10 cellular contexts compared by ENCODE assay signal in the genomic region with DNA sequence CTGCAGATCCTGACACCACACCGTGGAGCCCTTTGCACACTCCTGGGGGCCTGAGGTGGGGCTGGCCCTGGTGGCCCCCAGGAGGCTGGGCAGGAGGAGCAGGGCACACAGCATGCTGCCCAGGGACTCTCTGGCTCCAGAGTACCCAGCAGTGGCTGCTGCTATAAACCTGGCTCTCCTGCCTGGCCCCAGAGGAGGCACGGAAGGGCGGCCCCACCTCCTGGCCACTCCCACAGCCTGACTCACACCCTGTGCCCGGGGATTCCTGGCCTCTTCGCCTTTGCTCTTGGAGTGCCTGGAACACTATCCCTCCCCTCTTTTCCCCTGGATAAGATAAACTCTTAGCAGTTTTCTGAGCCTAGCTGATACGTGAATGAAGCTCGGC. TPM values are rescaled to one million over a fixed set of nuclear protein-coding genes. Genes with fewer than 3 reads are reported as not detected.
DNase-seq lines count a peak whose midpoint lies in the region; ATAC-seq and TF ChIP-seq lines count a peak whose summit lies in the region.
"Had no signal": no experiment of that assay in that cellular context is flagged by ENCODE, and none has a peak within 500 bp of the region (broad histone marks: within the 10 kb centered on the region; RNA-seq: fewer than 3 reads in every experiment).

A gene with protein sequence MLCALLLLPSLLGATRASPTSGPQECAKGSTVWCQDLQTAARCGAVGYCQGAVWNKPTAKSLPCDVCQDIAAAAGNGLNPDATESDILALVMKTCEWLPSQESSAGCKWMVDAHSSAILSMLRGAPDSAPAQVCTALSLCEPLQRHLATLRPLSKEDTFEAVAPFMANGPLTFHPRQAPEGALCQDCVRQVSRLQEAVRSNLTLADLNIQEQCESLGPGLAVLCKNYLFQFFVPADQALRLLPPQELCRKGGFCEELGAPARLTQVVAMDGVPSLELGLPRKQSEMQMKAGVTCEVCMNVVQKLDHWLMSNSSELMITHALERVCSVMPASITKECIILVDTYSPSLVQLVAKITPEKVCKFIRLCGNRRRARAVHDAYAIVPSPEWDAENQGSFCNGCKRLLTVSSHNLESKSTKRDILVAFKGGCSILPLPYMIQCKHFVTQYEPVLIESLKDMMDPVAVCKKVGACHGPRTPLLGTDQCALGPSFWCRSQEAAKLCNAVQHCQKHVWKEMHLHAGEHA (minus strand): TSS at position 165 of the 385 bp plus-strand sequence. CDS start 51 bp downstream, at position 114.

- no peak for TF ChIP-seq POLR2A in HCT116 (IDR thresholded peaks at IDR 0.05; ENCODE audit: borderline replicate concordance, extremely low read depth, insufficient read depth, insufficient read length)

- H3K9me3 ChIP-seq in HCT116 (ENCODE audit: control insufficient read depth in 1 of 2, insufficient read depth in 1 of 2, low read depth in 1 of 2, low read length in 2 of 2) (no peaks in the 10 kb centered on the region), adipocyte (ENCODE audit: control insufficient read depth, low read length) (peaks cover 11% of the 10 kb centered on the region)
- H3K9me3 ChIP-seq: tibial artery had no signal

- POLR2A ChIA-PET in HCT116 (lab: Charles Lee): no interaction called here

- H3K9me2 ChIP-seq in HCT116 (ENCODE audit: insufficient read depth): no peaks in the 10 kb centered on the region

- no TSS peak for BruUV-seq in HCT116 (replicated peaks; lab: Mats Ljungman, UMichigan)

- H3K4me3 ChIP-seq in HCT116 (replicated peaks in 1 of 2; ENCODE audit: low read depth in 1 of 2, low read length in 2 of 2): no peak within 1 kb of the TSS
- H3K4me3 ChIP-seq in adipocyte (ENCODE audit: low read length): no peak within 1 kb of the TSS
- H3K4me3 ChIP-seq: tibial artery had no signal

- no peak for TF ChIP-seq CTCF in HCT116 (IDR thresholded peaks at IDR 0.05 in 2 of 3, conservative IDR thresholded peaks at IDR 0.05 in 1 of 3; ENCODE audit: borderline replicate concordance in 1 of 3, insufficient read depth in 1 of 3, low read depth in 2 of 3, low read length in 2 of 3)

- peak; percentile 60 for DNase-seq in A172 (ENCODE audit: low spot score)
- DNase-seq in HCT116 (ENCODE audit: low read depth, low spot score): peak; percentile 16
- DNase-seq in adipocyte (ENCODE audit: low read depth): peak; percentile 31
- no peak for DNase-seq in left lobe of liver (ENCODE audit: low spot score)
- DNase-seq in activated T-cell treated with anti-CD3 and anti-CD28 coated beads, Interleukin-2, amount 50 U/mL, for 48 hours: no peak
- no peak for DNase-seq in NCI-H2081 (lab: John Stamatoyannopoulos, UW)
- DNase-seq in activated gamma-delta T cell (lab: John Stamatoyannopoulos, UW): no peak
- DNase-seq: NCI-H1694 treated with DMSO at 0.1 percent for 48 hours, tibial artery had no signal

- H3K27me3 ChIP-seq in HCT116 (ENCODE audit: insufficient read depth, low read length) (no peaks in the 10 kb centered on the region), adipocyte (replicated peaks; ENCODE audit: control insufficient read depth, insufficient read depth, low read length) (peaks cover 9% of the 10 kb centered on the region)
- H3K27me3 ChIP-seq: tibial artery had no signal

- H2AFZ ChIP-seq in HCT116 (ENCODE audit: low read depth, low read length, poor library complexity, severe bottlenecking): no peak within 1 kb of the TSS

- ATAC-seq in HCT116 (peak; percentile 95), left lobe of liver (peak; percentile 58), HG03442 (IDR thresholded peaks at IDR 0.05; ENCODE audit: unreplicated experiment) (no peak)

- CTCF ChIA-PET in HCT116 (lab: Charles Lee): no interaction called here

- TF ChIP-seq RAD21 in HCT116 (IDR thresholded peaks at IDR 0.05; ENCODE audit: low read depth): no peak

- RAD21 ChIA-PET in HCT116 (lab: Charles Lee; ENCODE audit: low non-redundant PET in 1 of 2, low total read pairs in 2 of 2, uncharacterized antibody in 2 of 2, unreplicated experiment in 2 of 2): no interaction called here

- H3K4me1 ChIP-seq in HCT116 (ENCODE audit: control insufficient read depth in 1 of 2, insufficient read depth in 2 of 2, low read length in 2 of 2) (peaks cover 31 to 41% of the 10 kb centered on the region in 2 experiments), adipocyte (ENCODE audit: control insufficient read depth, insufficient read depth, low read length) (peaks cover 6% of the 10 kb centered on the region)
- H3K4me1 ChIP-seq: tibial artery had no signal

- no peaks in the 10 kb centered on the region for H4K20me1 ChIP-seq in HCT116 (ENCODE audit: insufficient read depth)

- intact Hi-C loops in HCT116 (cut with micrococcal nuclease): no loop called here

- peak within 1 kb of the TSS; percentile 34; the same call in 1 of the 2 replicates for H3K9ac ChIP-seq in HCT116 (ENCODE audit: low read length)
- no peak within 1 kb of the TSS for H3K9ac ChIP-seq in adipocyte (ENCODE audit: low read length)

- H3K79me2 ChIP-seq in HCT116 (ENCODE audit: insufficient read depth, low read length): no peaks in the 10 kb centered on the region

- H3K4me2 ChIP-seq in HCT116 (ENCODE audit: low read length): peak within 1 kb of the TSS; percentile 67

- H3K36me3 ChIP-seq in HCT116 (ENCODE audit: control insufficient read depth in 1 of 2, insufficient read depth in 2 of 2, low read length in 2 of 2) (no peaks in the 10 kb centered on the region), adipocyte (ENCODE audit: control insufficient read depth, insufficient read depth, low read length, severe bottlenecking) (no peaks in the 10 kb centered on the region)
- H3K36me3 ChIP-seq: tibial artery had no signal

- H3K27ac ChIP-seq in HCT116 (ENCODE audit: low read depth, low read length): no peak within 1 kb of the TSS; the same call in 1 of the 2 replicates
- H3K27ac ChIP-seq: tibial artery had no signal

TF ChIP-seq in HCT116, 20 proteins besides CTCF, POLR2A, EP300 and RAD21 (continues in another document):
- TF ChIP-seq SRF (IDR thresholded peaks at IDR 0.05; ENCODE audit: low read depth): no peak
- no peak for TF ChIP-seq JUND (IDR thresholded peaks at IDR 0.05)
- no peak for TF ChIP-seq YY1 (IDR thresholded peaks at IDR 0.05; ENCODE audit: extremely low read depth, insufficient replicate concordance, low read depth, low read length)
- TF ChIP-seq FOSL1 (IDR thresholded peaks at IDR 0.05; ENCODE audit: low read depth): no peak
- no peak for TF ChIP-seq ZNF274 (IDR thresholded peaks at IDR 0.05; ENCODE audit: low read depth, low read length)
- TF ChIP-seq, protein P1, sequence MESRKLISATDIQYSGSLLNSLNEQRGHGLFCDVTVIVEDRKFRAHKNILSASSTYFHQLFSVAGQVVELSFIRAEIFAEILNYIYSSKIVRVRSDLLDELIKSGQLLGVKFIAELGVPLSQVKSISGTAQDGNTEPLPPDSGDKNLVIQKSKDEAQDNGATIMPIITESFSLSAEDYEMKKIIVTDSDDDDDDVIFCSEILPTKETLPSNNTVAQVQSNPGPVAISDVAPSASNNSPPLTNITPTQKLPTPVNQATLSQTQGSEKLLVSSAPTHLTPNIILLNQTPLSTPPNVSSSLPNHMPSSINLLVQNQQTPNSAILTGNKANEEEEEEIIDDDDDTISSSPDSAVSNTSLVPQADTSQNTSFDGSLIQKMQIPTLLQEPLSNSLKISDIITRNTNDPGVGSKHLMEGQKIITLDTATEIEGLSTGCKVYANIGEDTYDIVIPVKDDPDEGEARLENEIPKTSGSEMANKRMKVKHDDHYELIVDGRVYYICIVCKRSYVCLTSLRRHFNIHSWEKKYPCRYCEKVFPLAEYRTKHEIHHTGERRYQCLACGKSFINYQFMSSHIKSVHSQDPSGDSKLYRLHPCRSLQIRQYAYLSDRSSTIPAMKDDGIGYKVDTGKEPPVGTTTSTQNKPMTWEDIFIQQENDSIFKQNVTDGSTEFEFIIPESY (IDR thresholded peaks at IDR 0.05; ENCODE audit: extremely low read depth, insufficient replicate concordance, low read length): no peak
- no peak for TF ChIP-seq SP1 (IDR thresholded peaks at IDR 0.05; ENCODE audit: low read depth)
- TF ChIP-seq, protein P2, sequence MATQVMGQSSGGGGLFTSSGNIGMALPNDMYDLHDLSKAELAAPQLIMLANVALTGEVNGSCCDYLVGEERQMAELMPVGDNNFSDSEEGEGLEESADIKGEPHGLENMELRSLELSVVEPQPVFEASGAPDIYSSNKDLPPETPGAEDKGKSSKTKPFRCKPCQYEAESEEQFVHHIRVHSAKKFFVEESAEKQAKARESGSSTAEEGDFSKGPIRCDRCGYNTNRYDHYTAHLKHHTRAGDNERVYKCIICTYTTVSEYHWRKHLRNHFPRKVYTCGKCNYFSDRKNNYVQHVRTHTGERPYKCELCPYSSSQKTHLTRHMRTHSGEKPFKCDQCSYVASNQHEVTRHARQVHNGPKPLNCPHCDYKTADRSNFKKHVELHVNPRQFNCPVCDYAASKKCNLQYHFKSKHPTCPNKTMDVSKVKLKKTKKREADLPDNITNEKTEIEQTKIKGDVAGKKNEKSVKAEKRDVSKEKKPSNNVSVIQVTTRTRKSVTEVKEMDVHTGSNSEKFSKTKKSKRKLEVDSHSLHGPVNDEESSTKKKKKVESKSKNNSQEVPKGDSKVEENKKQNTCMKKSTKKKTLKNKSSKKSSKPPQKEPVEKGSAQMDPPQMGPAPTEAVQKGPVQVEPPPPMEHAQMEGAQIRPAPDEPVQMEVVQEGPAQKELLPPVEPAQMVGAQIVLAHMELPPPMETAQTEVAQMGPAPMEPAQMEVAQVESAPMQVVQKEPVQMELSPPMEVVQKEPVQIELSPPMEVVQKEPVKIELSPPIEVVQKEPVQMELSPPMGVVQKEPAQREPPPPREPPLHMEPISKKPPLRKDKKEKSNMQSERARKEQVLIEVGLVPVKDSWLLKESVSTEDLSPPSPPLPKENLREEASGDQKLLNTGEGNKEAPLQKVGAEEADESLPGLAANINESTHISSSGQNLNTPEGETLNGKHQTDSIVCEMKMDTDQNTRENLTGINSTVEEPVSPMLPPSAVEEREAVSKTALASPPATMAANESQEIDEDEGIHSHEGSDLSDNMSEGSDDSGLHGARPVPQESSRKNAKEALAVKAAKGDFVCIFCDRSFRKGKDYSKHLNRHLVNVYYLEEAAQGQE (IDR thresholded peaks at IDR 0.05; ENCODE audit: low read depth): no peak
- TF ChIP-seq, protein P3, sequence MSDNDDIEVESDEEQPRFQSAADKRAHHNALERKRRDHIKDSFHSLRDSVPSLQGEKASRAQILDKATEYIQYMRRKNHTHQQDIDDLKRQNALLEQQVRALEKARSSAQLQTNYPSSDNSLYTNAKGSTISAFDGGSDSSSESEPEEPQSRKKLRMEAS (IDR thresholded peaks at IDR 0.05): no peak
- TF ChIP-seq, protein P4, sequence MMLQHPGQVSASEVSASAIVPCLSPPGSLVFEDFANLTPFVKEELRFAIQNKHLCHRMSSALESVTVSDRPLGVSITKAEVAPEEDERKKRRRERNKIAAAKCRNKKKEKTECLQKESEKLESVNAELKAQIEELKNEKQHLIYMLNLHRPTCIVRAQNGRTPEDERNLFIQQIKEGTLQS (IDR thresholded peaks at IDR 0.05): no peak
- TF ChIP-seq CEBPB (IDR thresholded peaks at IDR 0.05; ENCODE audit: low read depth): no peak
- no peak for TF ChIP-seq CBX3 (IDR thresholded peaks at IDR 0.05; ENCODE audit: low read depth)

RNA-seq across cellular contexts. Expression of the gene that starts here (rescaled TPM):
- 0.02 TPM in 1 of 2 replicates, not detected in the other for total RNA-seq in A172 (2014; rRNA removed; shearing (Covaris generic))
- total RNA-seq in HCT116 (2021; ENCODE audit: unreplicated experiment): 0.05 TPM
- 0.08 TPM in 1 of 2 replicates, not detected in the other for polyA plus RNA-seq in HCT116 (2012)
- not detected for total RNA-seq in left lobe of liver

Comparison
In these comparisons a context has a peak if more than half of its experiments do, and no peak if none do; other contexts are left out.
1. Peak in DNase-seq in A172; RNA of the gene not detected or under 1 TPM.
2. Peak in DNase-seq, ATAC-seq, H3K9ac ChIP-seq and H3K4me2 ChIP-seq in HCT116; RNA of the gene not detected or under 1 TPM.
3. Peak in ATAC-seq in left lobe of liver; RNA of the gene not detected or under 1 TPM.